ENCODE assay signal across 4 cellular contexts in the genomic region with DNA sequence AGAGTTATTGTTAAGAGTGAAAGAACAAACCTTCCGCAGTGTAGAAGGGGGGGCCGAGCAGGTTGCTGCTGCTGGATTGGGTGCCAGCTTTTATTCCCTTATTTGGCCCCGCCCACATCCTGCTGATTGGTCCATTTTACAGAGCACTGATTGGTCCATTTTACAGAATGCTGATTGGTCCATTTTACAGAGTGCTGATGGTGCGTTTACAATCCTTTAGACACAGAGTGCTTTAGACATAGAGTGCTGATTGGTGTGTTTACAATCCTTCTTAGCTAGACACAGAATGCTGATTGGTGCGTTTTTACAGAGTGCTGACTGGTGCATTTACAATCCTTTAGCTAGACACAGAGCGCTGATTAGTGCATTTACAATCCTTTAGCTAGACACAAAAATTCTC.
A peak's percentile ranks its signal among the peaks of the same experiment; 100 is the strongest.
TF ChIP-seq lines count a peak whose summit lies in the region.

No MANE protein-coding gene starts in this region.

TF ChIP-seq in IMR-90, 13 proteins besides CTCF, POLR2A, EP300 and RAD21:
- TF ChIP-seq MAFK (IDR thresholded peaks at IDR 0.05; ENCODE audit: low read depth, low read length), result peak; percentile 62

TF ChIP-seq in WTC11, 78 proteins besides CTCF, POLR2A, EP300 and RAD21:
- peak; percentile 59 for TF ChIP-seq NFYB (CRISPR knock-in tag; conservative IDR thresholded peaks at IDR 0.05; ENCODE audit: low read depth)
TF ChIP-seq in WTC11: peak in this region for 1; not testable (repeated sequence) for 77.

TF ChIP-seq in K562, 482 proteins besides CTCF, POLR2A, EP300 and RAD21:
- TF ChIP-seq MAFG (tag; conservative IDR thresholded peaks at IDR 0.05), result peak; percentile 89
- TF ChIP-seq ZNF316 (IDR thresholded peaks at IDR 0.05), result peak; percentile 96
- TF ChIP-seq, protein P1, sequence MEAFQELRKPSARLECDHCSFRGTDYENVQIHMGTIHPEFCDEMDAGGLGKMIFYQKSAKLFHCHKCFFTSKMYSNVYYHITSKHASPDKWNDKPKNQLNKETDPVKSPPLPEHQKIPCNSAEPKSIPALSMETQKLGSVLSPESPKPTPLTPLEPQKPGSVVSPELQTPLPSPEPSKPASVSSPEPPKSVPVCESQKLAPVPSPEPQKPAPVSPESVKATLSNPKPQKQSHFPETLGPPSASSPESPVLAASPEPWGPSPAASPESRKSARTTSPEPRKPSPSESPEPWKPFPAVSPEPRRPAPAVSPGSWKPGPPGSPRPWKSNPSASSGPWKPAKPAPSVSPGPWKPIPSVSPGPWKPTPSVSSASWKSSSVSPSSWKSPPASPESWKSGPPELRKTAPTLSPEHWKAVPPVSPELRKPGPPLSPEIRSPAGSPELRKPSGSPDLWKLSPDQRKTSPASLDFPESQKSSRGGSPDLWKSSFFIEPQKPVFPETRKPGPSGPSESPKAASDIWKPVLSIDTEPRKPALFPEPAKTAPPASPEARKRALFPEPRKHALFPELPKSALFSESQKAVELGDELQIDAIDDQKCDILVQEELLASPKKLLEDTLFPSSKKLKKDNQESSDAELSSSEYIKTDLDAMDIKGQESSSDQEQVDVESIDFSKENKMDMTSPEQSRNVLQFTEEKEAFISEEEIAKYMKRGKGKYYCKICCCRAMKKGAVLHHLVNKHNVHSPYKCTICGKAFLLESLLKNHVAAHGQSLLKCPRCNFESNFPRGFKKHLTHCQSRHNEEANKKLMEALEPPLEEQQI (IDR thresholded peaks at IDR 0.05), result peak; percentile 76; the same call in 1 of the 2 replicates
- TF ChIP-seq ASH1L (IDR thresholded peaks at IDR 0.05; ENCODE audit: borderline replicate concordance, low read depth, partially characterized antibody), result peak; percentile 61
- TF ChIP-seq SP1 (CRISPR knock-in tag; IDR thresholded peaks at IDR 0.05), result peak; percentile 31; the same call in 1 of the 2 replicates
- TF ChIP-seq MAFK (IDR thresholded peaks at IDR 0.05; ENCODE audit: low read length), result peak; percentile 37; the same call in 1 of the 2 replicates
- TF ChIP-seq C11orf30 (IDR thresholded peaks at IDR 0.05; ENCODE audit: low read depth), result peak; percentile 89
- TF ChIP-seq CC2D1A (IDR thresholded peaks at IDR 0.05), result peak; percentile 80
- TF ChIP-seq MAFF (IDR thresholded peaks at IDR 0.05; ENCODE audit: low read length), result peak; percentile 63
- peak; percentile 91 for TF ChIP-seq NFYB (IDR thresholded peaks at IDR 0.05; ENCODE audit: extremely low read depth, insufficient read length)
- peak; percentile 42 for TF ChIP-seq RBM25 (IDR thresholded peaks at IDR 0.05; ENCODE audit: low read depth, low read length, severe bottlenecking)
- peak in 1 of 2 experiments; percentile 46; a peak in 1 of 3 replicates for TF ChIP-seq CBX3 (IDR thresholded peaks at IDR 0.05; ENCODE audit: borderline replicate concordance in 1 of 2, low read length in 2 of 2)

TF ChIP-seq in HepG2, 621 proteins besides CTCF, POLR2A, EP300 and RAD21:
- TF ChIP-seq NFYC (CRISPR knock-in tag; IDR thresholded peaks at IDR 0.05), result peak; percentile 63
- peak; percentile 70 for TF ChIP-seq NFYB (CRISPR knock-in tag; IDR thresholded peaks at IDR 0.05)
- TF ChIP-seq MAFF (IDR thresholded peaks at IDR 0.05; ENCODE audit: low read depth, low read length), result peak; percentile 73
- TF ChIP-seq MAFK (conservative IDR thresholded peaks at IDR 0.05 in 1 of 2, IDR thresholded peaks at IDR 0.05 in 1 of 2; ENCODE audit: low read length in 2 of 2), result peak; percentile 69 to 77
